In the genomic region with DNA sequence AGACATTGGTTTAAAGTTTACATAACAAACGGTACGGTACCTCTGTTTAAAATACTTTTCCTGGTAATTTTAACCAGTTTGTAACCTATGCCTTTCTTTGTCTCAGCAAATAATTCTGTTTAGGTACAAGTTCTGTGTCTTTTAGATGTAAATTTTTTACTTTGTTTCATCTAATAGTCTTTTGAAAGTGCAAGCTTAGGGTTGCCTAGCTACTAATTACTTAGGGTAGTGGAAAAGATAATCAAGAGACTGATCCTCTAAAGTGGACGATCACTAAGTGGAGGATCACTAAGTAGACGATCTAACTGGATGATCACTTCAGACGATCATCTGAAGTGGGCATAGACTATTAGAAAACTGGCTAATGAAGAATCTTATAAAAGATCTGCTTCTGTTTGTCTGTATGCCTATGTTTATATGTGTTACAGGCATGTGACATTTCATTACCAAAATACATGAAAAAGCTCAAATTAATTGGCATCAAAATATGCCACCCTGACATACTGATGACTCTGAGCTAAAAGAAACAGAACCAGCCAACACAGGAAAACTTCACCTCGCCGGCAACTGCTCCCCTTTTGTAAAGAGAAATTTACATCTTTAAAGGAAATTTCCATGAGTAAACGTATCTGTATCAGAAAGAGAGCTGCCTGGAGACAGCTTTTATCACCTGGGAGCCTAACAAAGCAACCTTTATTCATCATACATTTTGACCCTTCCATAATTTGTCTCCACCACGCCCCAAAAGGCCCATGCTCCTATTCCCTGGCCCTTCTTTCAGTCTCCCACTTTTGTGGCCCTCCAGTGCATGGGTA, we compare ENCODE assay signal across 8 cellular contexts. TPM values are rescaled to one million over a fixed set of nuclear protein-coding genes. Genes with fewer than 3 reads are reported as not detected.
DNase-seq lines count a peak whose midpoint lies in the region; ATAC-seq lines count a peak whose summit lies in the region.

No MANE protein-coding gene starts in this region.

- peaks cover 0 to 2% of the 10 kb centered on the region in 2 donors for H3K36me3 ChIP-seq in stomach smooth muscle (ENCODE audit: control insufficient read depth in 2 of 2, insufficient read depth in 2 of 2, low read length in 2 of 2)

- H3K27me3 ChIP-seq in stomach smooth muscle (ENCODE audit: control insufficient read depth in 1 of 2, insufficient read depth in 2 of 2, low read length in 2 of 2) = no peaks in the 10 kb centered on the region

- peak overlapping the region; percentile 82 for H3K27ac ChIP-seq in stomach smooth muscle (ENCODE audit: low read length)

- peak overlapping the region; percentile 80 for H3K9ac ChIP-seq in stomach smooth muscle (ENCODE audit: low read length in 2 of 2)

- peak overlapping the region; percentile 47 for H3K27ac Mint-ChIP-seq in activated T-cell treated with anti-CD3 and anti-CD28 coated beads, Interleukin-2, amount 50 U/mL, for 72 hours
- H3K27ac Mint-ChIP-seq in activated CD8-positive, alpha-beta T cell treated with anti-CD3 and anti-CD28 coated beads, Interleukin-2, amount 10 ng/mL, durations not matched to agents 7 days and 5 days = no peak overlapping the region

- CTCF ChIA-PET in activated CD8-positive, alpha-beta T cell treated with anti-CD3 and anti-CD28 coated beads, Interleukin-2, amount 10 ng/mL, durations not matched to agents 7 days and 5 days (lab: Charles Lee) = interaction anchor here (0.6 to 4.0 kb wide), 10 partner anchors 8 to 167 kb away, joined by 3 to 68 read pairs (median 4); a partner anchor contains a TSS

- H3K27me3 Mint-ChIP-seq in activated T-cell treated with anti-CD3 and anti-CD28 coated beads, Interleukin-2, amount 50 U/mL, for 72 hours (ENCODE audit: low read depth) = peaks cover 21% of the 10 kb centered on the region
- peaks cover 11% of the 10 kb centered on the region for H3K27me3 Mint-ChIP-seq in activated CD8-positive, alpha-beta T cell treated with anti-CD3 and anti-CD28 coated beads, Interleukin-2, amount 10 ng/mL, durations not matched to agents 7 days and 5 days (ENCODE audit: low read depth)

- POLR2A ChIA-PET in activated CD8-positive, alpha-beta T cell treated with anti-CD3 and anti-CD28 coated beads, Interleukin-2, amount 10 ng/mL, durations not matched to agents 7 days and 5 days (lab: Charles Lee) = interaction anchor here (0.6 to 1.7 kb wide), 2 partner anchors 50 to 75 kb away, joined by 3 to 10 read pairs; a partner anchor contains a TSS

- peaks cover 0 to 5% of the 10 kb centered on the region in 2 donors for H3K36me3 Mint-ChIP-seq in activated T-cell treated with anti-CD3 and anti-CD28 coated beads, Interleukin-2, amount 50 U/mL, for 72 hours (ENCODE audit: insufficient read depth in 2 of 2)
- H3K36me3 Mint-ChIP-seq in activated CD8-positive, alpha-beta T cell treated with anti-CD3 and anti-CD28 coated beads, Interleukin-2, amount 10 ng/mL, durations not matched to agents 7 days and 5 days (ENCODE audit: low read depth) = peaks cover 4% of the 10 kb centered on the region

- peaks cover 28% of the 10 kb centered on the region for H3K4me1 ChIP-seq in stomach smooth muscle (ENCODE audit: control insufficient read depth, insufficient read depth, low read length)

- peaks cover 0 to 2% of the 10 kb centered on the region in 2 donors for H3K9me3 Mint-ChIP-seq in activated T-cell treated with anti-CD3 and anti-CD28 coated beads, Interleukin-2, amount 50 U/mL, for 72 hours
- peaks cover 5% of the 10 kb centered on the region for H3K9me3 Mint-ChIP-seq in activated CD8-positive, alpha-beta T cell treated with anti-CD3 and anti-CD28 coated beads, Interleukin-2, amount 10 ng/mL, durations not matched to agents 7 days and 5 days (ENCODE audit: insufficient read depth)

- peak overlapping the region; percentile 84 to 88 for H3K4me3 Mint-ChIP-seq in activated T-cell treated with anti-CD3 and anti-CD28 coated beads, Interleukin-2, amount 50 U/mL, for 72 hours
- H3K4me3 Mint-ChIP-seq in activated CD8-positive, alpha-beta T cell treated with anti-CD3 and anti-CD28 coated beads, Interleukin-2, amount 10 ng/mL, durations not matched to agents 7 days and 5 days = peak overlapping the region; percentile 84

- ATAC-seq in activated T-cell treated with anti-CD3 and anti-CD28 coated beads, Interleukin-2, amount 50 U/mL, for 72 hours (replicated peaks in 1 of 2) = no peak
- no peak for ATAC-seq in activated CD8-positive, alpha-beta T cell treated with anti-CD3 and anti-CD28 coated beads, Interleukin-2, amount 10 ng/mL, durations not matched to agents 7 days and 5 days
- ATAC-seq in HG02678 (IDR thresholded peaks at IDR 0.05; ENCODE audit: unreplicated experiment) (no peak), HG03469 (IDR thresholded peaks at IDR 0.05; ENCODE audit: unreplicated experiment) (no peak), HG02870 (IDR thresholded peaks at IDR 0.05; ENCODE audit: unreplicated experiment) (no peak)

- H3K4me1 Mint-ChIP-seq in activated T-cell treated with anti-CD3 and anti-CD28 coated beads, Interleukin-2, amount 50 U/mL, for 72 hours (ENCODE audit: low read depth) = peaks cover 18% of the 10 kb centered on the region
- H3K4me1 Mint-ChIP-seq in activated CD8-positive, alpha-beta T cell treated with anti-CD3 and anti-CD28 coated beads, Interleukin-2, amount 10 ng/mL, durations not matched to agents 7 days and 5 days (ENCODE audit: low read depth) = peaks cover 17% of the 10 kb centered on the region

- H3K4me3 ChIP-seq in stomach smooth muscle (ENCODE audit: low read length in 2 of 2) = peak overlapping the region; percentile 69 to 86

- H3K9me3 ChIP-seq in stomach smooth muscle (ENCODE audit: control insufficient read depth in 2 of 2, low read length in 2 of 2) = no peaks in the 10 kb centered on the region

- no peak for DNase-seq in activated T-cell treated with anti-CD3 and anti-CD28 coated beads, Interleukin-2, amount 50 U/mL, for 72 hours
- DNase-seq in activated T-cell treated with anti-CD3 and anti-CD28 coated beads for 4 hours (no peak), inferior parietal cortex (ENCODE audit: extremely low spot score) (peak; percentile 36)
- no peak for DNase-seq in activated CD8-positive, alpha-beta T cell treated with anti-CD3 and anti-CD28 coated beads, Interleukin-2, amount 10 ng/mL, durations not matched to agents 7 days and 5 days

RNA-seq across cellular contexts. Expression of a gene that starts 15.9 kb away (rescaled TPM):
- 1 to 10 TPM in 1 of 2 donors, under 1 TPM in 1; 0.84 to 1.7 TPM for total RNA-seq in activated T-cell treated with anti-CD3 and anti-CD28 coated beads, Interleukin-2, amount 50 U/mL, for 72 hours
- total RNA-seq in activated CD8-positive, alpha-beta T cell treated with anti-CD3 and anti-CD28 coated beads, Interleukin-2, amount 10 ng/mL, durations not matched to agents 7 days and 5 days = under 1 TPM; 0.55 to 0.58 TPM

RNA-seq across cellular contexts. Expression of a gene that starts 49.8 kb away (rescaled TPM):
- 10 to 100 TPM; 30.1 to 35.9 TPM for total RNA-seq in activated T-cell treated with anti-CD3 and anti-CD28 coated beads, Interleukin-2, amount 50 U/mL, for 72 hours
- total RNA-seq in activated CD8-positive, alpha-beta T cell treated with anti-CD3 and anti-CD28 coated beads, Interleukin-2, amount 10 ng/mL, durations not matched to agents 7 days and 5 days = 10 to 100 TPM; 37.4 to 37.8 TPM
